8 cellular contexts compared by ENCODE assay signal in genomic region chr10:11165591-11166543, GRCh38.
A peak's percentile ranks its signal among the peaks of the same experiment; 100 is the strongest.
DNase-seq lines count a peak whose midpoint lies in the region; ATAC-seq, FAIRE-seq and TF ChIP-seq lines count a peak whose summit lies in the region.

No MANE protein-coding gene starts in this region.

- ATAC-seq in activated CD8-positive, alpha-beta T cell treated with anti-CD3 and anti-CD28 coated beads for 36 hours = peak; percentile 72
- ATAC-seq in esophagus mucosa (peak; percentile 67), upper lobe of right lung (peak; percentile 55)

- H3K36me3 Mint-ChIP-seq in activated CD8-positive, alpha-beta T cell treated with anti-CD3 and anti-CD28 coated beads for 36 hours (ENCODE audit: low read depth) = peaks cover 2% of the 10 kb centered on the region
- H3K36me3 Mint-ChIP-seq in nephron (ENCODE audit: low read depth) = peaks cover 7% of the 10 kb centered on the region

- POLR2A ChIA-PET in activated CD8-positive, alpha-beta T cell treated with anti-CD3 and anti-CD28 coated beads for 36 hours (lab: Charles Lee) = interaction anchor here (0.7 to 14.3 kb wide), 21 partner anchors 9 to 146 kb away, joined by 3 to 261 read pairs (median 5); no protein-coding TSS in a partner anchor

- no peaks in the 10 kb centered on the region for H3K9me2 ChIP-seq in Loucy (replicated peaks; ENCODE audit: low read depth, low read length)

- FAIRE-seq in H54 (lab: Jason Lieb, UNC) = no peak

- H2AFZ ChIP-seq in Loucy (ENCODE audit: low read length) = peak overlapping the region; percentile 45; the same call in 1 of the 2 replicates

- H3K27me3 Mint-ChIP-seq in activated CD8-positive, alpha-beta T cell treated with anti-CD3 and anti-CD28 coated beads for 36 hours = no peaks in the 10 kb centered on the region
- H3K27me3 Mint-ChIP-seq in nephron (ENCODE audit: low read depth) = peaks cover 26% of the 10 kb centered on the region

- H3K4me1 ChIP-seq in Loucy (ENCODE audit: insufficient read depth, low read length, poor library complexity, severe bottlenecking) (peaks cover 63% of the 10 kb centered on the region), upper lobe of right lung (peaks cover 33% of the 10 kb centered on the region)

- H3F3A ChIP-seq in Loucy (ENCODE audit: low read depth) = 0 out of 2 replicates have a peak, but pooled peaks cover 3% of the 10 kb centered on the region

- DNase-seq in H54 (ENCODE audit: insufficient read length, low spot score) (peak; percentile 15), upper lobe of right lung (peak; percentile 77), NCI-H2196 (lab: John Stamatoyannopoulos, UW; ENCODE audit: unreplicated experiment) (no peak)
- peak; percentile 86 for DNase-seq in activated CD8-positive, alpha-beta T cell treated with anti-CD3 and anti-CD28 coated beads for 36 hours

- peaks cover 8% of the 10 kb centered on the region; the same call in 1 of the 2 replicates for H3K36me3 ChIP-seq in Loucy (ENCODE audit: insufficient read depth, low read length)
- peaks cover 8% of the 10 kb centered on the region for H3K36me3 ChIP-seq in upper lobe of right lung

- no peaks in the 10 kb centered on the region for H3K9me3 ChIP-seq in Loucy (ENCODE audit: insufficient read depth, low read depth, low read length)
- H3K9me3 ChIP-seq in upper lobe of right lung = no peaks in the 10 kb centered on the region

- peak overlapping the region; percentile 87 for H3K27ac ChIP-seq in upper lobe of right lung

- peak overlapping the region; percentile 97 for H3K9ac ChIP-seq in Loucy (ENCODE audit: low read depth, low read length, poor library complexity, severe bottlenecking)

- H3K27me3 ChIP-seq in Loucy (ENCODE audit: insufficient read depth, low read length, poor library complexity, severe bottlenecking) (peaks cover 4% of the 10 kb centered on the region), upper lobe of right lung (no peaks in the 10 kb centered on the region)

- H4K20me1 ChIP-seq in Loucy (ENCODE audit: insufficient read depth, low read length, poor library complexity, severe bottlenecking) = peaks cover 15% of the 10 kb centered on the region

- peak; percentile 9 for TF ChIP-seq POLR2A in GM10847 (IDR thresholded peaks at IDR 0.05; ENCODE audit: extremely low read depth, insufficient read length)
- no peak for TF ChIP-seq POLR2A in H54 (IDR thresholded peaks at IDR 0.05; ENCODE audit: low read depth, low read length)

- CTCF ChIA-PET in activated CD8-positive, alpha-beta T cell treated with anti-CD3 and anti-CD28 coated beads for 36 hours (lab: Charles Lee) = interaction anchor here (0.8 to 6.9 kb wide), 22 partner anchors 8 to 156 kb away, joined by 3 to 100 read pairs (median 4); no protein-coding TSS in a partner anchor

- H3K4me3 ChIP-seq in Loucy (ENCODE audit: low read length, poor library complexity, severe bottlenecking) = peak overlapping the region; percentile 87
- H3K4me3 ChIP-seq in upper lobe of right lung = peak overlapping the region; percentile 58

- no peak overlapping the region for H3K4me3 Mint-ChIP-seq in activated CD8-positive, alpha-beta T cell treated with anti-CD3 and anti-CD28 coated beads for 36 hours
- H3K4me3 Mint-ChIP-seq in nephron = peak overlapping the region; percentile 83 to 90 (median 85)

- peak; percentile 79 for TF ChIP-seq CTCF in Loucy (conservative IDR thresholded peaks at IDR 0.05; ENCODE audit: low read length)
- TF ChIP-seq CTCF in activated CD8-positive, alpha-beta T cell treated with anti-CD3 and anti-CD28 coated beads for 36 hours (IDR thresholded peaks at IDR 0.05) = peak; percentile 80
- TF ChIP-seq CTCF in nephron (IDR thresholded peaks at IDR 0.05; ENCODE audit: unreplicated experiment in 3 of 3) = peak; percentile 44 to 52 (median 51)
- peak; percentile 39 for TF ChIP-seq CTCF in upper lobe of right lung (IDR thresholded peaks at IDR 0.05)

- peak overlapping the region; percentile 99 for H3K27ac Mint-ChIP-seq in activated CD8-positive, alpha-beta T cell treated with anti-CD3 and anti-CD28 coated beads for 36 hours
- H3K27ac Mint-ChIP-seq in nephron = peak overlapping the region in 2 of 3 experiments; percentile 35 to 48

- intact Hi-C loops in activated CD8-positive, alpha-beta T cell treated with anti-CD3 and anti-CD28 coated beads for 36 hours (cut with micrococcal nuclease) = no loop called here
- intact Hi-C loops in upper lobe of right lung (cut with DNase I) = no loop called here

- peak overlapping the region; percentile 97 for H3K4me2 ChIP-seq in Loucy (ENCODE audit: low read depth, low read length, poor library complexity, severe bottlenecking)

- H3K9me3 Mint-ChIP-seq in activated CD8-positive, alpha-beta T cell treated with anti-CD3 and anti-CD28 coated beads for 36 hours = peaks cover 8% of the 10 kb centered on the region
- H3K9me3 Mint-ChIP-seq in nephron = peaks cover 9% of the 10 kb centered on the region

- H3K79me2 ChIP-seq in Loucy (ENCODE audit: insufficient read depth, low read length) = peaks cover 82% of the 10 kb centered on the region

- peaks cover 26% of the 10 kb centered on the region for H3K4me1 Mint-ChIP-seq in activated CD8-positive, alpha-beta T cell treated with anti-CD3 and anti-CD28 coated beads for 36 hours (ENCODE audit: low read depth)
- H3K4me1 Mint-ChIP-seq in nephron = peaks cover 51% of the 10 kb centered on the region
